5 cellular contexts compared by ENCODE assay signal in genomic region chr1:170170513-170170912, GRCh38. TPM values are rescaled to one million over a fixed set of nuclear protein-coding genes. Genes with fewer than 3 reads are reported as not detected.
"Had no signal": no experiment of that assay in that cellular context is flagged by ENCODE, and none has a peak within 500 bp of the region (broad histone marks: within the 10 kb centered on the region; RNA-seq: fewer than 3 reads in every experiment).

No MANE protein-coding gene starts in this region.

RNA-seq across cellular contexts. Expression of gene NTMT2, which starts 24.8 kb away (rescaled TPM):
- total RNA-seq: HepG2, HT-29, HT1080, IMR-90 had no signal
- polyA plus RNA-seq: HepG2, IgD-negative memory B cell, IMR-90 had no signal
